ENCODE assay signal across 18 cellular contexts in genomic region chr4:185542626-185543336, GRCh38. TPM values are rescaled to one million over a fixed set of nuclear protein-coding genes. Genes with fewer than 3 reads are reported as not detected.
DNase-seq lines count a peak whose midpoint lies in the region; ATAC-seq and TF ChIP-seq lines count a peak whose summit lies in the region.
"Had no signal": no experiment of that assay in that cellular context is flagged by ENCODE, and none has a peak within 500 bp of the region (broad histone marks: within the 10 kb centered on the region; RNA-seq: fewer than 3 reads in every experiment).

No MANE protein-coding gene starts in this region.

- H3K4me1 Mint-ChIP-seq in neural progenitor cell, result peaks cover 25% of the 10 kb centered on the region
- H3K4me1 Mint-ChIP-seq: activated B cell treated with CpG ODN at 0.5 μM for 24 hours; activated naive CD8-positive, alpha-beta T cell treated with anti-CD3 and anti-CD28 coated beads for 36 hours; CD4-positive, CD25-positive, alpha-beta regulatory T cell had no signal

- H3K36me3 ChIP-seq in heart left ventricle (no peaks in the 10 kb centered on the region), neural progenitor cell (no peaks in the 10 kb centered on the region), urinary bladder (ENCODE audit: insufficient read depth) (no peaks in the 10 kb centered on the region), spleen (no peaks in the 10 kb centered on the region)

- H4K20me1 ChIP-seq in neural progenitor cell (ENCODE audit: low read depth), result no peaks in the 10 kb centered on the region

- intact Hi-C loops in heart left ventricle (cut with DNase I), result loop anchor here in 1 of 10 donors (5.0 kb wide), 1 partner anchor 70 kb away; the partner anchor contains the start of gene CCDC110
- intact Hi-C loops in spleen (cut with DNase I; ENCODE audit: low total_unique reads), result no loop called here

- H3K4me3 Mint-ChIP-seq in neural progenitor cell, result no peak overlapping the region
- H3K4me3 Mint-ChIP-seq: activated B cell treated with CpG ODN at 0.5 μM for 24 hours; activated naive CD8-positive, alpha-beta T cell treated with anti-CD3 and anti-CD28 coated beads for 36 hours; CD4-positive, CD25-positive, alpha-beta regulatory T cell had no signal

- H3K4me1 ChIP-seq in heart left ventricle (peaks cover 0 to 23% (median 12%) of the 10 kb centered on the region in 12 donors), neural progenitor cell (peaks cover 6% of the 10 kb centered on the region), urinary bladder (ENCODE audit: insufficient read depth) (no peaks in the 10 kb centered on the region), spleen (peaks cover 0 to 8% (median 3%) of the 10 kb centered on the region in 6 donors)

- H3K9ac ChIP-seq in neural progenitor cell, result no peak overlapping the region

- H3K79me2 ChIP-seq in neural progenitor cell (ENCODE audit: low read depth), result no peaks in the 10 kb centered on the region

- WGBS in heart left ventricle, 4 donors, result 75 to 81% (median 78%) methylated on average over 14 of the region's 14 CpGs
- WGBS in urinary bladder, result 38% methylated on average over 14 of the region's 14 CpGs
- WGBS in spleen, 5 donors, result 78 to 86% (median 81%) methylated on average over 14 of the region's 14 CpGs

- H3K4me3 ChIP-seq in heart left ventricle (peak overlapping the region in 1 of 12 donors; percentile 3), neural progenitor cell (no peak overlapping the region), urinary bladder (ENCODE audit: low read depth, low read length) (no peak overlapping the region), spleen (no peak overlapping the region)

- TF ChIP-seq POLR2A in heart left ventricle (IDR thresholded peaks at IDR 0.05) (no peak), spleen (IDR thresholded peaks at IDR 0.05) (no peak)

- no peaks in the 10 kb centered on the region for H3K27me3 ChIP-seq in heart left ventricle
- H3K27me3 ChIP-seq in neural progenitor cell, result no peaks in the 10 kb centered on the region
- peaks cover 0 to 19% (median 0%) of the 10 kb centered on the region in 7 donors for H3K27me3 ChIP-seq in spleen (replicated peaks in 1 of 7)

- H3K27ac ChIP-seq in heart left ventricle (peak overlapping the region in 6 of 12 donors; percentile 40 to 72 (median 62)), neural progenitor cell (no peak overlapping the region), urinary bladder (ENCODE audit: low read depth) (peak overlapping the region; percentile 25), spleen (no peak overlapping the region)

- H3K4me2 ChIP-seq in neural progenitor cell, result no peak overlapping the region

- peaks cover 4% of the 10 kb centered on the region for H3K27me3 Mint-ChIP-seq in neural progenitor cell (ENCODE audit: insufficient read depth, low read depth)
- H3K27me3 Mint-ChIP-seq: CD4-positive, CD25-positive, alpha-beta regulatory T cell; progenitor cell of endocrine pancreas had no signal

- no peaks in the 10 kb centered on the region for H3K9me3 Mint-ChIP-seq in neural progenitor cell
- H3K9me3 Mint-ChIP-seq: activated B cell treated with CpG ODN at 0.5 μM for 24 hours; activated naive CD8-positive, alpha-beta T cell treated with anti-CD3 and anti-CD28 coated beads for 36 hours had no signal

- no peak overlapping the region for H3K27ac Mint-ChIP-seq in neural progenitor cell
- H3K27ac Mint-ChIP-seq: activated B cell treated with CpG ODN at 0.5 μM for 24 hours; activated naive CD8-positive, alpha-beta T cell treated with anti-CD3 and anti-CD28 coated beads for 36 hours; CD4-positive, CD25-positive, alpha-beta regulatory T cell; progenitor cell of endocrine pancreas had no signal

- DNase-seq in astrocyte of the hippocampus (ENCODE audit: low read depth, low spot score), result peak; percentile 41
- peak; percentile 77 to 83 (median 79) for DNase-seq in heart left ventricle
- no peak for DNase-seq in neural progenitor cell (ENCODE audit: low spot score)
- DNase-seq in spleen, result no peak
- DNase-seq: activated B cell treated with CpG ODN at 0.5 μM for 24 hours; activated CD8-positive, alpha-beta memory T cell treated with anti-CD3 and anti-CD28 coated beads, Interleukin-2, amount 50 U/mL, for 48 hours; activated naive CD8-positive, alpha-beta T cell treated with anti-CD3 and anti-CD28 coated beads for 36 hours; CD4-positive, CD25-positive, alpha-beta regulatory T cell; H7; MM.1S; NCI-H2171 treated with DMSO at 0.1 percent for 48 hours; stimulated activated CD4-positive, alpha-beta T cell treated with anti-CD3 and anti-CD28 coated beads, Interleukin-4, amount 100 ng/mL, for 24 hours; stimulated activated naive CD4-positive, alpha-beta T cell had no signal

- ATAC-seq in heart left ventricle, result peak; percentile 75 to 91 (median 90)
- ATAC-seq in esophagus mucosa, result no peak
- no peak for ATAC-seq in HG02678 (IDR thresholded peaks at IDR 0.05; ENCODE audit: unreplicated experiment)
- ATAC-seq: SK-N-SH treated with all-trans-retinoic acid at 6 μM for 48 hours had no signal

- TF ChIP-seq CTCF in heart left ventricle (IDR thresholded peaks at IDR 0.05), result no peak
- no peak for TF ChIP-seq CTCF in neural progenitor cell (IDR thresholded peaks at IDR 0.05)
- TF ChIP-seq CTCF in spleen (IDR thresholded peaks at IDR 0.05 in 8 of 11, conservative IDR thresholded peaks at IDR 0.05 in 3 of 11), result no peak

- peak overlapping the region; percentile 65 for H2AFZ ChIP-seq in neural progenitor cell (replicated peaks)

- H3F3A ChIP-seq in neural progenitor cell (ENCODE audit: low read depth), result no peaks in the 10 kb centered on the region

- H3K36me3 Mint-ChIP-seq in neural progenitor cell, result no peaks in the 10 kb centered on the region
- H3K36me3 Mint-ChIP-seq: activated naive CD8-positive, alpha-beta T cell treated with anti-CD3 and anti-CD28 coated beads for 36 hours; CD4-positive, CD25-positive, alpha-beta regulatory T cell had no signal

- H3K9me3 ChIP-seq in heart left ventricle (no peaks in the 10 kb centered on the region), neural progenitor cell (ENCODE audit: low read depth) (no peaks in the 10 kb centered on the region), spleen (no peaks in the 10 kb centered on the region)

RNA-seq across cellular contexts. Expression of gene PDLIM3, which starts 7.5 kb away (rescaled TPM):
- 1,000 to 10,000 TPM in 1 of 9 donors, 100 to 1,000 TPM in 8; 111 to 1,156 (median 246) TPM for total RNA-seq in heart left ventricle
- 100 to 1,000 TPM; 187 to 367 TPM for polyA plus RNA-seq in heart left ventricle
- total RNA-seq in neural progenitor cell (ENCODE audit: low replicate concordance), result 1.4 and 5.2 TPM in 2 replicates
- total RNA-seq in urinary bladder, result 456 TPM
- polyA plus RNA-seq in urinary bladder, result 358 TPM
- total RNA-seq in spleen, result 100 to 1,000 TPM in 1 of 7 donors, 10 to 100 TPM in 6; 30.0 to 107 (median 67.5) TPM
- 10 to 100 TPM; 28.0 to 43.9 (median 30.2) TPM for polyA plus RNA-seq in spleen
- total RNA-seq in esophagus mucosa, result 6.4 TPM
- total RNA-seq: activated naive CD8-positive, alpha-beta T cell treated with anti-CD3 and anti-CD28 coated beads for 36 hours; CD4-positive, CD25-positive, alpha-beta regulatory T cell had no signal
- polyA plus RNA-seq: CD4-positive, CD25-positive, alpha-beta regulatory T cell had no signal

Comparison
In these comparisons a context has a peak if more than half of its experiments do, and no peak if none do; other contexts are left out.
1. DNase-seq: peak in astrocyte of the hippocampus (single experiment) and heart left ventricle (5 of 5); none in neural progenitor cell (single experiment) and spleen (single experiment).
2. ATAC-seq: peak in heart left ventricle (4 of 4); none in esophagus mucosa (single experiment) and HG02678 (single experiment).